8 cellular contexts compared by ENCODE assay signal in the genomic region with DNA sequence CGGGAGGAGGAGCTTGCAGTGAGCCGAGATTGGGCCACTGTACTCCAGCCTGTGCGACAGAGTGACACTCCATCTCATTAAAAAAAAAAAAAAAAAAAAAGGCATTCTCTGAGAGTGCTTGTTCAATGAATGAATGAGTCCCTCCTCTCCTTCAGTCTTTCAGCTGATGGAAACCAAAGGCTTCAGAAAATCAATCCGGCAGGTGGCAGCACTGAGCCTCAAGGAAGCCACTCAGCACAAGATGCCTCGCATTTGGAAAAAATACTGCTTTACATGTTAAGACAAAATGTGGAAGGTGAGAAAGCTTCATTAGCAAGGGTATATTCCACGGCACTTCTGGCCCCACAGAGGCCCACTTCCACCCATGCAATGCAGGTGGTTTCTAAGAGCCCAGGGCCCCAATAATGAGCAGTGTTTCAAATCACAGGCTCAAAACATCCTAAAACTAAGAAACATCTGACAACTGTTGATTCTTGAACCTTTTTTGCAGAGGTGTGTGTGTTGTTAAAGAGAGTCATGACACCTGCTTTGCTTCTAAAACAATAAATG. TPM values are rescaled to one million over a fixed set of nuclear protein-coding genes. Genes with fewer than 3 reads are reported as not detected.
A peak's percentile ranks its signal among the peaks of the same experiment; 100 is the strongest.
DNase-seq lines count a peak whose midpoint lies in the region; ATAC-seq and TF ChIP-seq lines count a peak whose summit lies in the region.

No MANE protein-coding gene starts in this region.

- no peaks in the 10 kb centered on the region for H3K27me3 Mint-ChIP-seq in activated naive CD8-positive, alpha-beta T cell
- no peaks in the 10 kb centered on the region for H3K27me3 Mint-ChIP-seq in progenitor cell of endocrine pancreas

- H3K36me3 ChIP-seq in SU-DHL-6 (ENCODE audit: low read length), result peaks cover 19% of the 10 kb centered on the region; the same call in 1 of the 2 replicates

- no peak overlapping the region; the same call in 1 of the 2 replicates for H3K9ac ChIP-seq in SU-DHL-6 (ENCODE audit: low read length)

- H3K9me2 ChIP-seq in SU-DHL-6 (replicated peaks; ENCODE audit: insufficient read depth, low read length), result no peaks in the 10 kb centered on the region

- DNase-seq in GM10266 (ENCODE audit: extremely low spot score) (peak; percentile 41), NCI-H128 (lab: John Stamatoyannopoulos, UW; ENCODE audit: unreplicated experiment) (peak; percentile 61), head of caudate nucleus (peak; percentile 73 to 98 (median 93)), progenitor cell of endocrine pancreas (ENCODE audit: low spot score, unreplicated experiment) (peak; percentile 81), ureter (ENCODE audit: low spot score) (peak; percentile 90)

- H3K4me3 ChIP-seq in SU-DHL-6 (ENCODE audit: insufficient read depth, low read length, poor library complexity, severe bottlenecking), result no peak overlapping the region

- H3K79me2 ChIP-seq in SU-DHL-6 (ENCODE audit: insufficient read depth, low read length), result peaks cover 39% of the 10 kb centered on the region; the same call in 1 of the 2 replicates

- H3K27ac Mint-ChIP-seq in activated naive CD8-positive, alpha-beta T cell, result peak overlapping the region; percentile 68
- H3K27ac Mint-ChIP-seq in progenitor cell of endocrine pancreas, result peak overlapping the region; percentile 50

- H3K4me1 Mint-ChIP-seq in activated naive CD8-positive, alpha-beta T cell (ENCODE audit: low read depth), result peaks cover 22% of the 10 kb centered on the region
- H3K4me1 Mint-ChIP-seq in progenitor cell of endocrine pancreas (ENCODE audit: low read depth), result no peaks in the 10 kb centered on the region

- intact Hi-C loops in head of caudate nucleus (cut with DNase I), result loop anchor here (2.0 kb wide), 1 partner anchor 82 kb away; the partner anchor contains the start of gene GRB2

- no peaks in the 10 kb centered on the region for H3K9me3 ChIP-seq in SU-DHL-6 (ENCODE audit: insufficient read depth, low read length)

- H3K27ac ChIP-seq in SU-DHL-6 (ENCODE audit: low read depth, low read length), result peak overlapping the region; percentile 67

- no peaks in the 10 kb centered on the region for H3K36me3 Mint-ChIP-seq in activated naive CD8-positive, alpha-beta T cell
- peaks cover 18% of the 10 kb centered on the region for H3K36me3 Mint-ChIP-seq in progenitor cell of endocrine pancreas (ENCODE audit: insufficient read depth)

- no peaks in the 10 kb centered on the region for H4K20me1 ChIP-seq in SU-DHL-6 (ENCODE audit: low read depth, low read length)

- H3K27me3 ChIP-seq in SU-DHL-6 (ENCODE audit: low read length), result no peaks in the 10 kb centered on the region

- H3F3A ChIP-seq in SU-DHL-6 (ENCODE audit: insufficient read depth), result peaks cover 29% of the 10 kb centered on the region

- TF ChIP-seq CTCF in GM10266 (IDR thresholded peaks at IDR 0.05; ENCODE audit: control insufficient read depth, insufficient read depth, low read depth, missing control alignments) (peak; percentile 85), SU-DHL-6 (IDR thresholded peaks at IDR 0.05; ENCODE audit: insufficient read depth, low read length, poor library complexity, severe bottlenecking) (peak; percentile 69), progenitor cell of endocrine pancreas (IDR thresholded peaks at IDR 0.05; ENCODE audit: unreplicated experiment) (peak; percentile 81)

- H3K9me3 Mint-ChIP-seq in activated naive CD8-positive, alpha-beta T cell (ENCODE audit: low read depth), result no peaks in the 10 kb centered on the region
- no peaks in the 10 kb centered on the region for H3K9me3 Mint-ChIP-seq in progenitor cell of endocrine pancreas (ENCODE audit: low read depth)

- H2AFZ ChIP-seq in SU-DHL-6 (ENCODE audit: low read depth, low read length, severe bottlenecking), result no peak overlapping the region

- H3K4me3 Mint-ChIP-seq in activated naive CD8-positive, alpha-beta T cell, result no peak overlapping the region
- no peak overlapping the region for H3K4me3 Mint-ChIP-seq in progenitor cell of endocrine pancreas (ENCODE audit: low read depth)

- no peak for ATAC-seq in HG03521 (IDR thresholded peaks at IDR 0.05; ENCODE audit: unreplicated experiment)

- peak overlapping the region; percentile 27 for H3K4me2 ChIP-seq in SU-DHL-6 (ENCODE audit: low read depth, low read length, poor library complexity, severe bottlenecking)

RNA-seq across cellular contexts. Expression of gene SLC25A19, which starts 33.9 kb away (rescaled TPM):
- total RNA-seq in progenitor cell of endocrine pancreas, result 14.1 and 18.4 TPM in 2 replicates
- total RNA-seq in ureter, result 8.8 TPM

RNA-seq across cellular contexts. Expression of gene MIF4GD, which starts 52.1 kb away (rescaled TPM):
- total RNA-seq in progenitor cell of endocrine pancreas (14.8 and 16.3 TPM in 2 replicates), ureter (19.9 TPM)

Comparison
In these comparisons a context has a peak if more than half of its experiments do, and no peak if none do; other contexts are left out.
1. DNase-seq: peak in every context shown above with its lines; median percentile 93 in head of caudate nucleus; 90 in ureter; 81 in progenitor cell of endocrine pancreas; 61 in NCI-H128; 41 in GM10266.